ENCODE assay signal across 24 cellular contexts in genomic region chr2:96575790-96576456, GRCh38.
"Had no signal": no experiment of that assay in that cellular context is flagged by ENCODE, and none has a peak within 500 bp of the region (broad histone marks: within the 10 kb centered on the region; RNA-seq: fewer than 3 reads in every experiment).

No MANE protein-coding gene starts in this region.

- H3K27me3 ChIP-seq: esophagus squamous epithelium, left lung, neural progenitor cell, stomach, thyroid gland, vagina had no signal

- DNase-seq: dermis blood vessel endothelial cell; effector memory CD4-positive, alpha-beta T cell; erythroblast; esophagus squamous epithelium; foreskin melanocyte; left lung; mesenchymal stem cell; naive thymus-derived CD4-positive, alpha-beta T cell; stimulated activated CD4-positive, alpha-beta T cell treated with anti-CD3 and anti-CD28 coated beads, Interleukin-2, amount 100 ng/mL, for 24 hours; stimulated activated CD4-positive, alpha-beta T cell treated with anti-CD3 and anti-CD28 coated beads, Interleukin-4, amount 100 ng/mL, for 24 hours; stimulated activated naive CD4-positive, alpha-beta T cell treated with Interleukin-2 at 50 U/mL for 16 hours; stomach; thyroid gland; trophoblast cell had no signal

- H3K4me3 ChIP-seq: coronary artery, esophagus squamous epithelium, left lung, neural progenitor cell, stomach, thyroid gland, vagina had no signal

- H3K27me3 Mint-ChIP-seq: progenitor cell of endocrine pancreas had no signal

- FAIRE-seq: keratinocyte had no signal

- ATAC-seq: left lung; naive thymus-derived CD4-positive, alpha-beta T cell; sciatic nerve; stimulated activated effector memory CD8-positive, alpha-beta T cell treated with anti-CD3 and anti-CD28 coated beads, Interleukin-12 subunit alpha, Interleukin-12 subunit beta, amount 100 ng/mL, for 72 hours had no signal

- H3K36me3 ChIP-seq: esophagus squamous epithelium, left lung, neural progenitor cell, stomach, thyroid gland, vagina had no signal

- H3K4me2 ChIP-seq: neural progenitor cell had no signal

- H3K36me3 Mint-ChIP-seq: mesothelial cell of epicardium; neural progenitor cell; stimulated activated effector memory CD8-positive, alpha-beta T cell treated with anti-CD3 and anti-CD28 coated beads, Interleukin-12 subunit alpha, Interleukin-12 subunit beta, amount 100 ng/mL, for 72 hours had no signal

- H3K27ac Mint-ChIP-seq: mesothelial cell of epicardium; naive thymus-derived CD4-positive, alpha-beta T cell; nephron; neural progenitor cell; progenitor cell of endocrine pancreas; stimulated activated effector memory CD8-positive, alpha-beta T cell treated with anti-CD3 and anti-CD28 coated beads, Interleukin-12 subunit alpha, Interleukin-12 subunit beta, amount 100 ng/mL, for 72 hours had no signal

- H3K9ac ChIP-seq: neural progenitor cell, parathyroid adenoma had no signal

- H3K9me3 ChIP-seq: esophagus squamous epithelium, left lung, stomach, thyroid gland, vagina had no signal

- H3K79me2 ChIP-seq: parathyroid adenoma had no signal

- H3K4me1 ChIP-seq: esophagus squamous epithelium, left lung, neural progenitor cell, parathyroid adenoma, thyroid gland, vagina had no signal

- H3K27ac ChIP-seq: coronary artery, esophagus squamous epithelium, left lung, neural progenitor cell, parathyroid adenoma, stomach, thyroid gland, vagina had no signal

- H2AFZ ChIP-seq: neural progenitor cell, parathyroid adenoma had no signal

- H3K9me3 Mint-ChIP-seq: mesothelial cell of epicardium; naive thymus-derived CD4-positive, alpha-beta T cell; nephron; neural progenitor cell; stimulated activated effector memory CD8-positive, alpha-beta T cell treated with anti-CD3 and anti-CD28 coated beads, Interleukin-12 subunit alpha, Interleukin-12 subunit beta, amount 100 ng/mL, for 72 hours had no signal

- H3K4me3 Mint-ChIP-seq: mesothelial cell of epicardium; naive thymus-derived CD4-positive, alpha-beta T cell; nephron; neural progenitor cell; stimulated activated effector memory CD8-positive, alpha-beta T cell treated with anti-CD3 and anti-CD28 coated beads, Interleukin-12 subunit alpha, Interleukin-12 subunit beta, amount 100 ng/mL, for 72 hours had no signal

- H3K4me1 Mint-ChIP-seq: mesothelial cell of epicardium; naive thymus-derived CD4-positive, alpha-beta T cell; nephron; neural progenitor cell; stimulated activated effector memory CD8-positive, alpha-beta T cell treated with anti-CD3 and anti-CD28 coated beads, Interleukin-12 subunit alpha, Interleukin-12 subunit beta, amount 100 ng/mL, for 72 hours had no signal
